40 cellular contexts compared by ENCODE assay signal in the genomic region with DNA sequence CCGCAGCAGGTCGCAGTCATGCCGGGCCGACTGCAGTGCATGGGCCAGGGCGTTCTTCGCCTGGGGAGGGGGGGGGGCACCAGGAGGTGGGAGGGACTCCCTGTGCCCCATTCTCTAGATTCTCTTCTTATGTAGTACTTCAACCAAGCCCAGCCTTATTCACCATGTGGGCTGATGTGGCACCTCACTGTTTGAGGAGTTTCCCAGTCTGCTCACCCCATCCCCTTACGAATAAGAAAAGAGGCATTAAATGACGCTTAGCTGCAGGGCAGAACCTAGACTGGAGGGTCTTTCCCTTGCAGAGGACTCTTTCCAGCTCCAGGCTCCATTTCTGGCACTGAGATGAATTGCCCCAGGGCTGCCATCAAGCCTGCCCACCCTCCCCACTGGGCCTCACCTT. TPM values are rescaled to one million over a fixed set of nuclear protein-coding genes. Genes with fewer than 3 reads are reported as not detected.
"Had no signal": no experiment of that assay in that cellular context is flagged by ENCODE, and none has a peak within 500 bp of the region (broad histone marks: within the 10 kb centered on the region; RNA-seq: fewer than 3 reads in every experiment).

No MANE protein-coding gene starts in this region.

- H3K4me1 ChIP-seq: adrenal gland, foreskin keratinocyte, gastrocnemius medialis, heart left ventricle had no signal

- H3K27me3 Mint-ChIP-seq: activated CD4-positive, alpha-beta T cell treated with anti-CD3 and anti-CD28 coated beads for 36 hours; activated naive CD4-positive, alpha-beta T cell treated with anti-CD3 and anti-CD28 coated beads, Interleukin-2, amount 50 U/mL, for 24 hours; activated naive CD8-positive, alpha-beta T cell treated with anti-CD3 and anti-CD28 coated beads for 36 hours had no signal

- H3K27ac Mint-ChIP-seq: activated CD4-positive, alpha-beta memory T cell treated with anti-CD3 and anti-CD28 coated beads for 36 hours; activated CD4-positive, alpha-beta T cell treated with anti-CD3 and anti-CD28 coated beads for 36 hours; activated CD4-positive, alpha-beta T cell treated with anti-CD3 and anti-CD28 coated beads, Interleukin-2, amount 10 ng/mL, durations not matched to agents 24 days and 14 days; activated CD8-positive, alpha-beta memory T cell treated with anti-CD3 and anti-CD28 coated beads, Interleukin-2, amount 10 ng/mL, durations not matched to agents 7 days and 5 days; activated CD8-positive, alpha-beta T cell treated with anti-CD3 and anti-CD28 coated beads, Interleukin-2, amount 10 ng/mL, durations not matched to agents 7 days and 5 days; activated naive CD4-positive, alpha-beta T cell treated with anti-CD3 and anti-CD28 coated beads for 36 hours; activated naive CD4-positive, alpha-beta T cell treated with anti-CD3 and anti-CD28 coated beads, Interleukin-2, amount 50 U/mL, for 24 hours; activated naive CD8-positive, alpha-beta T cell treated with anti-CD3 and anti-CD28 coated beads for 36 hours; activated naive CD8-positive, alpha-beta T cell treated with anti-CD3 and anti-CD28 coated beads, Interleukin-2, amount 50 U/mL, for 24 hours; activated T-helper 1 cell treated with anti-CD3 and anti-CD28 coated beads, Interleukin-12 subunit alpha, Interleukin-12 subunit beta, Interleukin-2, Interleukin-4 antibody, amounts not matched to agents 30 ng/mL and 10 ng/mL and 1 ng/mL, durations not matched to agents 14 hours and 24 hours and 36 hours; activated T-helper 2 cell treated with anti-CD3 and anti-CD28 coated beads, Interferon-gamma antibody, Interleukin-2, Interleukin-4, amounts not matched to agents 10 μg/mL and 5 μg/mL and 100 μg/mL, durations not matched to agents 14 hours and 24 hours and 36 hours; dendritic cell treated with granulocyte-macrophage colony-stimulating factor and Interleukin-4, amounts not matched to agents 40 ng/mL and 50 ng/mL, for 4 days; endodermal cell; T-helper 17 cell; T-helper 2 cell treated with Interferon-gamma antibody and Interleukin-4, amounts not matched to agents 5 μg/mL and 100 μg/mL, for 36 hours had no signal

- H3K9me3 ChIP-seq: adrenal gland, body of pancreas, gastrocnemius medialis, heart left ventricle had no signal

- H3K27me3 ChIP-seq: adrenal gland, body of pancreas, dorsolateral prefrontal cortex, gastrocnemius medialis had no signal

- H3K4me3 ChIP-seq: adrenal gland, body of pancreas, coronary artery, dorsolateral prefrontal cortex, gastrocnemius medialis, heart left ventricle had no signal

- H3K36me3 Mint-ChIP-seq: activated CD4-positive, alpha-beta memory T cell treated with anti-CD3 and anti-CD28 coated beads for 36 hours; activated CD8-positive, alpha-beta memory T cell treated with anti-CD3 and anti-CD28 coated beads, Interleukin-2, amount 10 ng/mL, durations not matched to agents 7 days and 5 days; activated naive CD4-positive, alpha-beta T cell treated with anti-CD3 and anti-CD28 coated beads, Interleukin-2, amount 50 U/mL, for 24 hours; activated naive CD8-positive, alpha-beta T cell treated with anti-CD3 and anti-CD28 coated beads for 36 hours had no signal

- H3K27ac ChIP-seq: adrenal gland, body of pancreas, coronary artery, dorsolateral prefrontal cortex, foreskin keratinocyte, WERI-Rb-1 had no signal

- H3K4me1 Mint-ChIP-seq: activated CD4-positive, alpha-beta T cell treated with anti-CD3 and anti-CD28 coated beads for 36 hours; activated CD4-positive, alpha-beta T cell treated with anti-CD3 and anti-CD28 coated beads, Interleukin-2, amount 10 ng/mL, durations not matched to agents 24 days and 14 days; activated CD8-positive, alpha-beta memory T cell treated with anti-CD3 and anti-CD28 coated beads, Interleukin-2, amount 10 ng/mL, durations not matched to agents 7 days and 5 days; activated naive CD4-positive, alpha-beta T cell treated with anti-CD3 and anti-CD28 coated beads, Interleukin-2, amount 50 U/mL, for 24 hours; activated naive CD8-positive, alpha-beta T cell treated with anti-CD3 and anti-CD28 coated beads for 36 hours; activated naive CD8-positive, alpha-beta T cell treated with anti-CD3 and anti-CD28 coated beads, Interleukin-2, amount 50 U/mL, for 24 hours; central memory CD8-positive, alpha-beta T cell had no signal

- H3K36me3 ChIP-seq: adrenal gland, WERI-Rb-1 had no signal

- ATAC-seq: activated CD4-positive, alpha-beta T cell treated with anti-CD3 and anti-CD28 coated beads for 36 hours; activated CD8-positive, alpha-beta memory T cell treated with anti-CD3 and anti-CD28 coated beads, Interleukin-2, amount 10 ng/mL, durations not matched to agents 7 days and 5 days; activated CD8-positive, alpha-beta T cell treated with anti-CD3 and anti-CD28 coated beads, Interleukin-2, amount 10 ng/mL, durations not matched to agents 7 days and 5 days; activated naive CD8-positive, alpha-beta T cell treated with anti-CD3 and anti-CD28 coated beads, Interleukin-2, amount 50 U/mL, for 24 hours; body of pancreas; esophagus mucosa; foreskin keratinocyte; gastrocnemius medialis; T-helper 17 cell had no signal

- H3K4me3 Mint-ChIP-seq: activated CD4-positive, alpha-beta memory T cell treated with anti-CD3 and anti-CD28 coated beads for 36 hours; activated CD4-positive, alpha-beta T cell treated with anti-CD3 and anti-CD28 coated beads for 36 hours; activated CD4-positive, alpha-beta T cell treated with anti-CD3 and anti-CD28 coated beads, Interleukin-2, amount 10 ng/mL, durations not matched to agents 24 days and 14 days; activated CD8-positive, alpha-beta memory T cell treated with anti-CD3 and anti-CD28 coated beads, Interleukin-2, amount 10 ng/mL, durations not matched to agents 7 days and 5 days; activated CD8-positive, alpha-beta T cell treated with anti-CD3 and anti-CD28 coated beads, Interleukin-2, amount 10 ng/mL, durations not matched to agents 7 days and 5 days; activated naive CD4-positive, alpha-beta T cell treated with anti-CD3 and anti-CD28 coated beads for 36 hours; activated naive CD4-positive, alpha-beta T cell treated with anti-CD3 and anti-CD28 coated beads, Interleukin-2, amount 50 U/mL, for 24 hours; activated naive CD8-positive, alpha-beta T cell treated with anti-CD3 and anti-CD28 coated beads for 36 hours; activated naive CD8-positive, alpha-beta T cell treated with anti-CD3 and anti-CD28 coated beads, Interleukin-2, amount 50 U/mL, for 24 hours; activated T-helper 1 cell treated with anti-CD3 and anti-CD28 coated beads, Interleukin-12 subunit alpha, Interleukin-12 subunit beta, Interleukin-2, Interleukin-4 antibody, amounts not matched to agents 30 ng/mL and 10 ng/mL and 1 ng/mL, durations not matched to agents 14 hours and 24 hours and 36 hours; central memory CD8-positive, alpha-beta T cell; dendritic cell treated with granulocyte-macrophage colony-stimulating factor and Interleukin-4, amounts not matched to agents 40 ng/mL and 50 ng/mL, for 4 days; endodermal cell; T-helper 17 cell; T-helper 2 cell treated with Interferon-gamma antibody and Interleukin-4, amounts not matched to agents 5 μg/mL and 100 μg/mL, for 36 hours had no signal

- DNase-seq: activated CD4-positive, alpha-beta memory T cell treated with anti-CD3 and anti-CD28 coated beads for 36 hours; activated CD4-positive, alpha-beta T cell treated with anti-CD3 and anti-CD28 coated beads for 36 hours; activated CD4-positive, alpha-beta T cell treated with anti-CD3 and anti-CD28 coated beads, Interleukin-2, amount 10 ng/mL, durations not matched to agents 24 days and 14 days; activated CD4-positive, CD25-positive, alpha-beta regulatory T cell; activated CD4-positive, CD25-positive, alpha-beta regulatory T cell treated with anti-CD3 and anti-CD28 coated beads, Interleukin-2, amount 50 U/mL, for 72 hours; activated CD8-positive, alpha-beta memory T cell treated with anti-CD3 and anti-CD28 coated beads, Interleukin-2, amount 10 ng/mL, durations not matched to agents 7 days and 5 days; activated CD8-positive, alpha-beta memory T cell treated with anti-CD3 and anti-CD28 coated beads, Interleukin-2, amount 50 U/mL, for 4 hours; activated CD8-positive, alpha-beta T cell treated with anti-CD3 and anti-CD28 coated beads, Interleukin-2, amount 10 ng/mL, durations not matched to agents 7 days and 5 days; activated effector memory CD4-positive, alpha-beta T cell treated with anti-CD3 and anti-CD28 coated beads, Interleukin-2, amount 50 U/mL, for 16 hours; activated naive CD4-positive, alpha-beta T cell treated with anti-CD3 and anti-CD28 coated beads for 36 hours; activated naive CD8-positive, alpha-beta T cell treated with anti-CD3 and anti-CD28 coated beads for 36 hours; activated naive CD8-positive, alpha-beta T cell treated with anti-CD3 and anti-CD28 coated beads, Interleukin-2, amount 50 U/mL, for 24 hours; activated T-cell treated with anti-CD3 and anti-CD28 coated beads, Interleukin-2, amount 50 U/mL, for 1 hour; activated T-cell treated with anti-CD3 and anti-CD28 coated beads, Interleukin-2, amount 50 U/mL, for 48 hours; adrenal gland; amygdala; aorta; body of pancreas; dorsolateral prefrontal cortex; effector memory CD4-positive, alpha-beta T cell; endodermal cell; foreskin keratinocyte; gastrocnemius medialis; glutamatergic neuron; T-helper 1 cell; T-helper 17 cell; T1000; WERI-Rb-1 had no signal

- H3K9me3 Mint-ChIP-seq: activated CD4-positive, alpha-beta memory T cell treated with anti-CD3 and anti-CD28 coated beads for 36 hours; activated CD4-positive, alpha-beta T cell treated with anti-CD3 and anti-CD28 coated beads, Interleukin-2, amount 10 ng/mL, durations not matched to agents 24 days and 14 days; activated naive CD4-positive, alpha-beta T cell treated with anti-CD3 and anti-CD28 coated beads for 36 hours; activated naive CD4-positive, alpha-beta T cell treated with anti-CD3 and anti-CD28 coated beads, Interleukin-2, amount 50 U/mL, for 24 hours; activated naive CD8-positive, alpha-beta T cell treated with anti-CD3 and anti-CD28 coated beads for 36 hours; activated naive CD8-positive, alpha-beta T cell treated with anti-CD3 and anti-CD28 coated beads, Interleukin-2, amount 50 U/mL, for 24 hours; activated T-helper 1 cell treated with anti-CD3 and anti-CD28 coated beads, Interleukin-12 subunit alpha, Interleukin-12 subunit beta, Interleukin-2, Interleukin-4 antibody, amounts not matched to agents 30 ng/mL and 10 ng/mL and 1 ng/mL, durations not matched to agents 14 hours and 24 hours and 36 hours; activated T-helper 2 cell treated with anti-CD3 and anti-CD28 coated beads, Interferon-gamma antibody, Interleukin-2, Interleukin-4, amounts not matched to agents 10 μg/mL and 5 μg/mL and 100 μg/mL, durations not matched to agents 14 hours and 24 hours and 36 hours; central memory CD8-positive, alpha-beta T cell; dendritic cell treated with granulocyte-macrophage colony-stimulating factor and Interleukin-4, amounts not matched to agents 40 ng/mL and 50 ng/mL, for 4 days; endodermal cell; T-helper 2 cell treated with Interferon-gamma antibody and Interleukin-4, amounts not matched to agents 5 μg/mL and 100 μg/mL, for 36 hours had no signal

RNA-seq across cellular contexts. Expression of a gene that starts 12.2 kb away (rescaled TPM):
- total RNA-seq: activated CD4-positive, alpha-beta memory T cell treated with anti-CD3 and anti-CD28 coated beads for 36 hours; activated CD4-positive, alpha-beta T cell treated with anti-CD3 and anti-CD28 coated beads for 36 hours; activated CD4-positive, alpha-beta T cell treated with anti-CD3 and anti-CD28 coated beads, Interleukin-2, amount 10 ng/mL, durations not matched to agents 24 days and 14 days; activated CD8-positive, alpha-beta memory T cell treated with anti-CD3 and anti-CD28 coated beads for 36 hours; activated CD8-positive, alpha-beta memory T cell treated with anti-CD3 and anti-CD28 coated beads, Interleukin-2, amount 10 ng/mL, durations not matched to agents 7 days and 5 days; activated CD8-positive, alpha-beta T cell treated with anti-CD3 and anti-CD28 coated beads, Interleukin-2, amount 10 ng/mL, durations not matched to agents 7 days and 5 days; activated naive CD4-positive, alpha-beta T cell treated with anti-CD3 and anti-CD28 coated beads for 36 hours; activated naive CD8-positive, alpha-beta T cell treated with anti-CD3 and anti-CD28 coated beads for 36 hours; activated T-helper 1 cell treated with anti-CD3 and anti-CD28 coated beads, Interleukin-12 subunit alpha, Interleukin-12 subunit beta, Interleukin-2, Interleukin-4 antibody, amounts not matched to agents 30 ng/mL and 10 ng/mL and 1 ng/mL, durations not matched to agents 14 hours and 24 hours and 36 hours; activated T-helper 2 cell treated with anti-CD3 and anti-CD28 coated beads, Interferon-gamma antibody, Interleukin-2, Interleukin-4, amounts not matched to agents 10 μg/mL and 5 μg/mL and 100 μg/mL, durations not matched to agents 14 hours and 24 hours and 36 hours; body of pancreas; epithelial cell of proximal tubule; esophagus mucosa; foreskin keratinocyte had no signal
- polyA plus RNA-seq: foreskin keratinocyte had no signal

RNA-seq across cellular contexts. Expression of a gene that starts 16.4 kb away (rescaled TPM):
- total RNA-seq: activated CD4-positive, alpha-beta memory T cell treated with anti-CD3 and anti-CD28 coated beads for 36 hours; activated CD4-positive, alpha-beta T cell treated with anti-CD3 and anti-CD28 coated beads for 36 hours; activated CD4-positive, alpha-beta T cell treated with anti-CD3 and anti-CD28 coated beads, Interleukin-2, amount 10 ng/mL, durations not matched to agents 24 days and 14 days; activated CD8-positive, alpha-beta memory T cell treated with anti-CD3 and anti-CD28 coated beads for 36 hours; activated CD8-positive, alpha-beta memory T cell treated with anti-CD3 and anti-CD28 coated beads, Interleukin-2, amount 10 ng/mL, durations not matched to agents 7 days and 5 days; activated CD8-positive, alpha-beta T cell treated with anti-CD3 and anti-CD28 coated beads, Interleukin-2, amount 10 ng/mL, durations not matched to agents 7 days and 5 days; activated naive CD4-positive, alpha-beta T cell treated with anti-CD3 and anti-CD28 coated beads for 36 hours; activated naive CD8-positive, alpha-beta T cell treated with anti-CD3 and anti-CD28 coated beads for 36 hours; activated T-helper 1 cell treated with anti-CD3 and anti-CD28 coated beads, Interleukin-12 subunit alpha, Interleukin-12 subunit beta, Interleukin-2, Interleukin-4 antibody, amounts not matched to agents 30 ng/mL and 10 ng/mL and 1 ng/mL, durations not matched to agents 14 hours and 24 hours and 36 hours; activated T-helper 2 cell treated with anti-CD3 and anti-CD28 coated beads, Interferon-gamma antibody, Interleukin-2, Interleukin-4, amounts not matched to agents 10 μg/mL and 5 μg/mL and 100 μg/mL, durations not matched to agents 14 hours and 24 hours and 36 hours; adrenal gland; aorta; body of pancreas; cerebellum; endodermal cell; epithelial cell of proximal tubule; esophagus mucosa; foreskin keratinocyte; gastrocnemius medialis; T-helper 17 cell had no signal
- polyA plus RNA-seq: aorta, foreskin keratinocyte, heart left ventricle had no signal

RNA-seq across cellular contexts. Expression of a gene that starts 19.1 kb away (rescaled TPM):
- total RNA-seq: activated CD8-positive, alpha-beta memory T cell treated with anti-CD3 and anti-CD28 coated beads for 36 hours; activated CD8-positive, alpha-beta T cell treated with anti-CD3 and anti-CD28 coated beads, Interleukin-2, amount 10 ng/mL, durations not matched to agents 7 days and 5 days; activated naive CD4-positive, alpha-beta T cell treated with anti-CD3 and anti-CD28 coated beads for 36 hours; activated naive CD8-positive, alpha-beta T cell treated with anti-CD3 and anti-CD28 coated beads for 36 hours; aorta; endodermal cell; epithelial cell of proximal tubule; esophagus mucosa; foreskin keratinocyte; T-helper 17 cell had no signal
- polyA plus RNA-seq: foreskin keratinocyte had no signal

RNA-seq across cellular contexts. Expression of a gene that starts 24.0 kb away (rescaled TPM):
- total RNA-seq: activated CD4-positive, alpha-beta memory T cell treated with anti-CD3 and anti-CD28 coated beads for 36 hours; activated CD4-positive, alpha-beta T cell treated with anti-CD3 and anti-CD28 coated beads for 36 hours; activated CD4-positive, alpha-beta T cell treated with anti-CD3 and anti-CD28 coated beads, Interleukin-2, amount 10 ng/mL, durations not matched to agents 24 days and 14 days; activated CD8-positive, alpha-beta memory T cell treated with anti-CD3 and anti-CD28 coated beads for 36 hours; activated CD8-positive, alpha-beta memory T cell treated with anti-CD3 and anti-CD28 coated beads, Interleukin-2, amount 10 ng/mL, durations not matched to agents 7 days and 5 days; activated CD8-positive, alpha-beta T cell treated with anti-CD3 and anti-CD28 coated beads, Interleukin-2, amount 10 ng/mL, durations not matched to agents 7 days and 5 days; activated naive CD4-positive, alpha-beta T cell treated with anti-CD3 and anti-CD28 coated beads for 36 hours; activated naive CD8-positive, alpha-beta T cell treated with anti-CD3 and anti-CD28 coated beads for 36 hours; activated T-helper 1 cell treated with anti-CD3 and anti-CD28 coated beads, Interleukin-12 subunit alpha, Interleukin-12 subunit beta, Interleukin-2, Interleukin-4 antibody, amounts not matched to agents 30 ng/mL and 10 ng/mL and 1 ng/mL, durations not matched to agents 14 hours and 24 hours and 36 hours; activated T-helper 2 cell treated with anti-CD3 and anti-CD28 coated beads, Interferon-gamma antibody, Interleukin-2, Interleukin-4, amounts not matched to agents 10 μg/mL and 5 μg/mL and 100 μg/mL, durations not matched to agents 14 hours and 24 hours and 36 hours; T-helper 17 cell had no signal
